Comparison of ENCODE assay signal across 9 cellular contexts in genomic region chr5:1883120-1883924, GRCh38. TPM values are rescaled to one million over a fixed set of nuclear protein-coding genes. Genes with fewer than 3 reads are reported as not detected.
DNase-seq lines count a peak whose midpoint lies in the region; ATAC-seq and TF ChIP-seq lines count a peak whose summit lies in the region.
"Had no signal": no experiment of that assay in that cellular context is flagged by ENCODE, and none has a peak within 500 bp of the region (broad histone marks: within the 10 kb centered on the region; RNA-seq: fewer than 3 reads in every experiment).

No MANE protein-coding gene starts in this region.

- H3K4me1 ChIP-seq in right atrium auricular region: peaks cover 0 to 38% of the 10 kb centered on the region in 2 donors
- peaks cover 16 to 61% (median 36%) of the 10 kb centered on the region in 6 donors for H3K4me1 ChIP-seq in spleen
- no peaks in the 10 kb centered on the region for H3K4me1 ChIP-seq in SJCRH30

- POLR2A ChIA-PET in CD4-positive, alpha-beta T cell (lab: Charles Lee): no interaction called here

- H3K27ac ChIP-seq in right atrium auricular region: no peak overlapping the region
- H3K27ac ChIP-seq in spleen: no peak overlapping the region
- H3K27ac ChIP-seq in CD4-positive, alpha-beta T cell (ENCODE audit: low read depth, low read length): no peak overlapping the region
- no peak overlapping the region for H3K27ac ChIP-seq in SJCRH30

- H3K36me3 Mint-ChIP-seq in T-helper 17 cell (ENCODE audit: low read depth): peaks cover 3% of the 10 kb centered on the region
- H3K36me3 Mint-ChIP-seq in CD4-positive, alpha-beta T cell (ENCODE audit: low read depth): no peaks in the 10 kb centered on the region

- H3K4me3 Mint-ChIP-seq in T-helper 17 cell: peak overlapping the region; percentile 52
- no peak overlapping the region for H3K4me3 Mint-ChIP-seq in CD4-positive, alpha-beta T cell

- intact Hi-C loops in spleen (cut with DNase I; ENCODE audit: low total_unique reads): no loop called here
- intact Hi-C loops in CD4-positive, alpha-beta T cell (cut with DNase I, micrococcal nuclease): no loop called here

- peaks cover 43% of the 10 kb centered on the region for H3K27me3 Mint-ChIP-seq in T-helper 17 cell
- peaks cover 41% of the 10 kb centered on the region for H3K27me3 Mint-ChIP-seq in CD4-positive, alpha-beta T cell

- H3K4me1 Mint-ChIP-seq in T-helper 17 cell: peaks cover 14% of the 10 kb centered on the region
- peaks cover 11% of the 10 kb centered on the region for H3K4me1 Mint-ChIP-seq in CD4-positive, alpha-beta T cell (ENCODE audit: low read depth)

- H3K27ac Mint-ChIP-seq in T-helper 17 cell: no peak overlapping the region
- H3K27ac Mint-ChIP-seq in CD4-positive, alpha-beta T cell: no peak overlapping the region

- 1 to 3% (median 2%) methylated on average over 36 to 78 of the region's 78 CpGs for WGBS in spleen, 5 donors

- ATAC-seq in T-helper 17 cell: no peak
- ATAC-seq in CD4-positive, alpha-beta T cell (ENCODE audit: poor library complexity): no peak

- H3K9me3 ChIP-seq in T-helper 17 cell (ENCODE audit: control insufficient read depth, low read length, poor library complexity, severe bottlenecking) (no peaks in the 10 kb centered on the region), right atrium auricular region (no peaks in the 10 kb centered on the region), spleen (peaks cover 0 to 11% (median 0%) of the 10 kb centered on the region in 8 donors), SJCRH30 (replicated peaks) (no peaks in the 10 kb centered on the region)
- H3K9me3 ChIP-seq in CD4-positive, alpha-beta T cell (ENCODE audit: control insufficient read depth, low read length): no peaks in the 10 kb centered on the region

- peak in 1 of 2 donors; percentile 29 for TF ChIP-seq CTCF in right atrium auricular region (IDR thresholded peaks at IDR 0.05)
- TF ChIP-seq CTCF in spleen (IDR thresholded peaks at IDR 0.05 in 8 of 11, conservative IDR thresholded peaks at IDR 0.05 in 3 of 11): no peak
- no peak for TF ChIP-seq CTCF in CD4-positive, alpha-beta T cell (IDR thresholded peaks at IDR 0.05)

- H3K27me3 ChIP-seq in right atrium auricular region: peaks cover 28 to 74% of the 10 kb centered on the region in 2 donors
- H3K27me3 ChIP-seq in spleen (replicated peaks in 1 of 7): peaks cover 6 to 100% (median 98%) of the 10 kb centered on the region in 7 donors
- H3K27me3 ChIP-seq in CD4-positive, alpha-beta T cell (ENCODE audit: control insufficient read depth, insufficient read depth, low read length): peaks cover 81% of the 10 kb centered on the region
- H3K27me3 ChIP-seq in SJCRH30: no peaks in the 10 kb centered on the region

- no peaks in the 10 kb centered on the region for H3K9me3 Mint-ChIP-seq in CD4-positive, alpha-beta T cell

- DNase-seq in NCI-H524 (lab: John Stamatoyannopoulos, UW) (peak; percentile 19 to 53), NCI-H524 treated with DMSO at 0.1 percent for 48 hours (lab: John Stamatoyannopoulos, UW) (no peak), T-helper 17 cell (no peak), right atrium auricular region (ENCODE audit: low spot score) (no peak), spleen (peak; percentile 67), NCI-H2107 (lab: John Stamatoyannopoulos, UW) (no peak), SJCRH30 (no peak)
- no peak for DNase-seq in CD4-positive, alpha-beta T cell
- DNase-seq: MV-4-11 had no signal

- no peak for TF ChIP-seq POLR2A in spleen (IDR thresholded peaks at IDR 0.05)

- CTCF ChIA-PET in CD4-positive, alpha-beta T cell (lab: Charles Lee): no interaction called here

- no peaks in the 10 kb centered on the region for H3K36me3 ChIP-seq in right atrium auricular region
- no peaks in the 10 kb centered on the region for H3K36me3 ChIP-seq in spleen
- no peaks in the 10 kb centered on the region for H3K36me3 ChIP-seq in SJCRH30

- H3K4me3 ChIP-seq in right atrium auricular region (peak overlapping the region; percentile 2 to 36), spleen (peak overlapping the region in 7 of 8 donors; percentile 13 to 46 (median 22)), SJCRH30 (no peak overlapping the region)

RNA-seq across cellular contexts. Expression of gene IRX4, which starts 0.6 kb away (rescaled TPM):
- total RNA-seq in T-helper 17 cell (not detected), right atrium auricular region (not detected), spleen (not detected)
- polyA plus RNA-seq in spleen: under 1 TPM in 1 of 3 donors, not detected in 2; 0.05 TPM
- total RNA-seq in CD4-positive, alpha-beta T cell: not detected
- total RNA-seq in SJCRH30 (2014; rRNA removed; shearing (Covaris generic)): not detected in 2 replicates

Comparison
In these comparisons a context has a peak if more than half of its experiments do, and no peak if none do; other contexts are left out.
1. DNase-seq: peak in NCI-H524 (2 of 2) and spleen (single experiment); none in NCI-H524 treated with DMSO at 0.1 percent for 48 hours (single experiment), T-helper 17 cell (0 of 3), right atrium auricular region (single experiment), CD4-positive, alpha-beta T cell (0 of 10), NCI-H2107 (single experiment) and SJCRH30 (0 of 2).